Comparison of ENCODE assay signal across 22 cellular contexts in the genomic region with DNA sequence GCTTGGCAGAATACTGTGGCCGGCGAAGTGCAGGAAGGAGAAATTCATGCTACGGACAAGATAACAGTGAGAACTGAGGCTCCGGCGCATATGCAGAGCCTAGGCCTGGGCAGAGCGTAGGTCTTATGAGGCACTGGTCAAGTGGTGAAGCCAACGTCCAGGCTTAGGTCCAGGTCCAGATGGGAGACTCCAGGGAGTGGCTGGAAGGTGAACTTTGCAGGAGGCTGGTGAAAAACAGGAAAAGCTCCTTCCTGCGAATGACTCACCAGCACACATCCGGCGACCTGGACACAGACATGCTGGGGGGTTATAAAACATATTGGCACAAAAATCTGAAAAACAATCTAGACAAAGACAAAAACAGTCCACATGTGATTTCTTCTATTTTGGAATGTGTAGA. TPM values are rescaled to one million over a fixed set of nuclear protein-coding genes. Genes with fewer than 3 reads are reported as not detected.
DNase-seq lines count a peak whose midpoint lies in the region; ATAC-seq, FAIRE-seq and TF ChIP-seq lines count a peak whose summit lies in the region.
"Had no signal": no experiment of that assay in that cellular context is flagged by ENCODE, and none has a peak within 500 bp of the region (broad histone marks: within the 10 kb centered on the region; RNA-seq: fewer than 3 reads in every experiment).

No MANE protein-coding gene starts in this region.

- H2AFZ ChIP-seq in K562 (ENCODE audit: low read depth, low read length): peak overlapping the region; percentile 35; the same call in 1 of the 2 replicates

- H3K36me3 Mint-ChIP-seq in T-helper 2 cell treated with Interferon-gamma antibody and Interleukin-4, amounts not matched to agents 5 μg/mL and 100 μg/mL, for 36 hours (ENCODE audit: low read depth): no peaks in the 10 kb centered on the region
- H3K36me3 Mint-ChIP-seq: CD4-positive, alpha-beta memory T cell; immature natural killer cell; T-cell had no signal

- no peak for TF ChIP-seq EP300 in K562 (IDR thresholded peaks at IDR 0.05; ENCODE audit: low read length)

- in situ Hi-C loops in K562 (cut with MboI): no loop called here

- H3K9me3 ChIP-seq in K562 (replicated peaks; ENCODE audit: control insufficient read depth, insufficient read depth, low read depth, low read length): no peaks in the 10 kb centered on the region
- H3K9me3 ChIP-seq: ovary had no signal

- H3K27me3 Mint-ChIP-seq in T-helper 2 cell treated with Interferon-gamma antibody and Interleukin-4, amounts not matched to agents 5 μg/mL and 100 μg/mL, for 36 hours (ENCODE audit: low read depth): peaks cover 7% of the 10 kb centered on the region

- no peaks in the 10 kb centered on the region for H3K36me3 ChIP-seq in K562 (ENCODE audit: control insufficient read depth, insufficient read depth, low read length)
- H3K36me3 ChIP-seq: brain microvascular endothelial cell, ovary had no signal

- no peaks in the 10 kb centered on the region for H3K4me1 Mint-ChIP-seq in T-helper 2 cell treated with Interferon-gamma antibody and Interleukin-4, amounts not matched to agents 5 μg/mL and 100 μg/mL, for 36 hours (ENCODE audit: low read depth)
- H3K4me1 Mint-ChIP-seq: CD4-positive, alpha-beta memory T cell; immature natural killer cell; T-cell had no signal

- H3K9me1 ChIP-seq in K562 (ENCODE audit: control insufficient read depth, insufficient read depth, low read length): no peaks in the 10 kb centered on the region

- no peak overlapping the region for H3K4me3 ChIP-seq in K562
- H3K4me3 ChIP-seq: ovary had no signal

- no peak overlapping the region for H3K4me2 ChIP-seq in K562 (ENCODE audit: insufficient read depth, low read length)

- intact Hi-C loops in left cardiac atrium (cut with DNase I): no loop called here
- intact Hi-C loops in Right ventricle myocardium inferior (cut with DNase I): no loop called here
- intact Hi-C loops in K562 (cut with micrococcal nuclease): no loop called here

- no peaks in the 10 kb centered on the region for H3K27me3 ChIP-seq in K562 (ENCODE audit: control insufficient read depth in 2 of 2, insufficient read depth in 2 of 2, low read length in 2 of 2)
- H3K27me3 ChIP-seq: brain microvascular endothelial cell, ovary had no signal

- no peak overlapping the region for H3K9ac ChIP-seq in K562 (ENCODE audit: insufficient read depth in 1 of 2, low read depth in 2 of 2, low read length in 2 of 2)

- POLR2A ChIA-PET in K562 (lab: Yijun Ruan, JAX): no interaction called here

- no peak for TF ChIP-seq POLR2A in K562 (conservative IDR thresholded peaks at IDR 0.05)

- CTCF ChIA-PET in K562 (lab: Yijun Ruan, JAX; ENCODE audit: low intra/inter-chr PET ratio): no interaction called here

- no peaks in the 10 kb centered on the region for H3K9me3 Mint-ChIP-seq in T-helper 2 cell treated with Interferon-gamma antibody and Interleukin-4, amounts not matched to agents 5 μg/mL and 100 μg/mL, for 36 hours
- H3K9me3 Mint-ChIP-seq: immature natural killer cell had no signal

- TF ChIP-seq RAD21 in K562 (CRISPR knock-in tag; conservative IDR thresholded peaks at IDR 0.05 in 1 of 2, IDR thresholded peaks at IDR 0.05 in 1 of 2): no peak

- H3K79me2 ChIP-seq in K562 (ENCODE audit: control insufficient read depth, insufficient read depth, low read length): no peaks in the 10 kb centered on the region

- TF ChIP-seq CTCF in K562 (IDR thresholded peaks at IDR 0.05 in 2 of 3, conservative IDR thresholded peaks at IDR 0.05 in 1 of 3; ENCODE audit: insufficient read depth in 2 of 3, low read depth in 1 of 3, low read length in 3 of 3): no peak
- no peak for TF ChIP-seq CTCF in GM20000 (IDR thresholded peaks at IDR 0.05; ENCODE audit: extremely low read depth, missing control alignments)

- H3K27ac ChIP-seq in K562 (ENCODE audit: extremely low read depth, low read depth, low read length) (no peak overlapping the region; the same call in 2 of the 3 replicates), substantia nigra (ENCODE audit: low read depth, low read length, poor library complexity, severe bottlenecking) (no peak overlapping the region)
- H3K27ac ChIP-seq: brain microvascular endothelial cell, ovary had no signal

- H3K4me3 Mint-ChIP-seq in T-helper 2 cell treated with Interferon-gamma antibody and Interleukin-4, amounts not matched to agents 5 μg/mL and 100 μg/mL, for 36 hours: no peak overlapping the region
- H3K4me3 Mint-ChIP-seq: CD4-positive, alpha-beta memory T cell; immature natural killer cell; T-cell had no signal

- 34% methylated on average over 8 of the region's 10 CpGs for WGBS in K562 (ENCODE audit: insufficient coverage, low coverage, missing lambda C conversion rate)

- ATAC-seq in left cardiac atrium (peak in 1 of 2 donors; percentile 38), Right ventricle myocardium inferior (no peak), K562 (no peak; the same call in 2 of the 3 replicates)
- ATAC-seq: T-cell had no signal

- BruUV-seq in K562 (replicated peaks; lab: Mats Ljungman, UMichigan): no TSS peak

- H3K4me1 ChIP-seq in K562 (replicated peaks in 1 of 2; ENCODE audit: control insufficient read depth in 2 of 2, insufficient read depth in 2 of 2, low read length in 2 of 2): peaks cover 0 to 4% of the 10 kb centered on the region in 2 experiments; a peak in 1 of 5 replicates

- no peak overlapping the region for H3K27ac Mint-ChIP-seq in T-helper 2 cell treated with Interferon-gamma antibody and Interleukin-4, amounts not matched to agents 5 μg/mL and 100 μg/mL, for 36 hours
- H3K27ac Mint-ChIP-seq: CD4-positive, alpha-beta memory T cell; immature natural killer cell; T-cell had no signal

- DNase-seq in left cardiac atrium (peak; percentile 27), Right ventricle myocardium inferior (ENCODE audit: missing footprints) (no peak), K562 (ENCODE audit: extremely low read depth in 1 of 4, low spot score in 3 of 4) (no peak), kidney tubule cell (ENCODE audit: low spot score) (peak; percentile 37), globus pallidus (ENCODE audit: low spot score) (no peak), substantia nigra (lab: John Stamatoyannopoulos, UW) (no peak), GM20000 (ENCODE audit: low spot score) (no peak)
- DNase-seq in T-helper 2 cell treated with Interferon-gamma antibody and Interleukin-4, amounts not matched to agents 5 μg/mL and 100 μg/mL, for 36 hours (ENCODE audit: low spot score): no peak
- DNase-seq: activated CD4-positive, CD25-positive, alpha-beta regulatory T cell treated with anti-CD3 and anti-CD28 coated beads, Interleukin-2, amount 50 U/mL, for 72 hours; activated naive CD4-positive, alpha-beta T cell treated with anti-CD3 and anti-CD28 coated beads, Interleukin-2, amount 50 U/mL, for 16 hours; brain microvascular endothelial cell; CD4-positive, alpha-beta memory T cell; effector CD8-positive, alpha-beta T cell; immature natural killer cell; MM.1S; NCI-H2029 treated with DMSO at 0.1 percent for 48 hours; NCI-H748 treated with DMSO at 0.1 percent for 48 hours; T-cell had no signal

- FAIRE-seq in K562 (lab: Jason Lieb, UNC): no peak
- FAIRE-seq: frontal cortex, G401.6, RCC 7860 had no signal

- H4K20me1 ChIP-seq in K562 (replicated peaks; ENCODE audit: control insufficient read depth, insufficient read depth, low read length): no peaks in the 10 kb centered on the region

TF ChIP-seq in K562, 482 proteins besides CTCF, POLR2A, EP300 and RAD21 (continues in another document):
- TF ChIP-seq ZNF175 (CRISPR knock-in tag; IDR thresholded peaks at IDR 0.05; ENCODE audit: low read depth) (0 out of 2 replicates have a peak, but pooled peaks have one; percentile 44), JUND (IDR thresholded peaks at IDR 0.05; ENCODE audit: borderline replicate concordance, low read depth, low read length) (peak; percentile 48; the same call in 1 of the 2 replicates), JUND (tag; IDR thresholded peaks at IDR 0.05; ENCODE audit: borderline replicate concordance, low read depth, low read length) (peak; percentile 20; the same call in 1 of the 3 replicates), YY1 (IDR thresholded peaks at IDR 0.05; ENCODE audit: borderline replicate concordance in 1 of 3, control insufficient read depth in 1 of 3, extremely low read depth in 1 of 3, insufficient read depth in 3 of 3, insufficient read length in 1 of 3, insufficient replicate concordance in 2 of 3, low read depth in 1 of 3, low read length in 2 of 3) (no peak), RBM17 (IDR thresholded peaks at IDR 0.05; ENCODE audit: borderline replicate concordance, low read depth, low read length) (no peak), DACH1 (IDR thresholded peaks at IDR 0.05; ENCODE audit: partially characterized antibody) (no peak), CBFA2T2 (conservative IDR thresholded peaks at IDR 0.05) (no peak)
- TF ChIP-seq, protein P1, sequence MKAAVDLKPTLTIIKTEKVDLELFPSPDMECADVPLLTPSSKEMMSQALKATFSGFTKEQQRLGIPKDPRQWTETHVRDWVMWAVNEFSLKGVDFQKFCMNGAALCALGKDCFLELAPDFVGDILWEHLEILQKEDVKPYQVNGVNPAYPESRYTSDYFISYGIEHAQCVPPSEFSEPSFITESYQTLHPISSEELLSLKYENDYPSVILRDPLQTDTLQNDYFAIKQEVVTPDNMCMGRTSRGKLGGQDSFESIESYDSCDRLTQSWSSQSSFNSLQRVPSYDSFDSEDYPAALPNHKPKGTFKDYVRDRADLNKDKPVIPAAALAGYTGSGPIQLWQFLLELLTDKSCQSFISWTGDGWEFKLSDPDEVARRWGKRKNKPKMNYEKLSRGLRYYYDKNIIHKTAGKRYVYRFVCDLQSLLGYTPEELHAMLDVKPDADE (conservative IDR thresholded peaks at IDR 0.05; ENCODE audit: control insufficient read depth, low read depth, low read length): no peak

RNA-seq across cellular contexts. Expression of gene C6orf141, which starts 15.4 kb away (rescaled TPM):
- total RNA-seq in left cardiac atrium: 1 to 10 TPM in 1 of 2 donors, under 1 TPM in 1; 0.35 to 1.1 TPM
- total RNA-seq in Right ventricle myocardium inferior: not detected
- not detected in 2 replicates for total RNA-seq in K562 (2011; cell fraction: chromatin; rRNA removed; ENCODE audit: low replicate concordance)
- total RNA-seq in K562 (2011; cell fraction: nucleolus; rRNA removed): not detected in 2 replicates
- total RNA-seq in K562 (2011; cell fraction: nucleoplasm; rRNA removed): not detected in 2 replicates
- not detected in 2 replicates for total RNA-seq in K562 (2014; rRNA removed)
- total RNA-seq in K562 (2014; rRNA removed; fragmentation: Illumina TruSeq; extraction: Trizol): not detected in 2 replicates
- not detected in 2 replicates for total RNA-seq in K562 (2015; rRNA removed; fragmentation: Illumina TruSeq; extraction: Trizol)
- not detected in 2 replicates for total RNA-seq in K562 (2021)
- polyA plus RNA-seq in K562 (2011; rRNA removed): not detected in 2 replicates
- not detected in 2 replicates for polyA plus RNA-seq in K562 (2011; cell fraction: cytosol; rRNA removed)
- not detected in 2 replicates for polyA plus RNA-seq in K562 (2011; cell fraction: nucleus; rRNA removed)
- not detected in 2 replicates for polyA plus RNA-seq in K562 (2012)
- polyA plus RNA-seq in K562 (2014; fragmentation: Illumina TruSeq; extraction: Trizol): not detected in 2 replicates
- not detected for polyA plus RNA-seq in K562 (2014; fragmentation: Nextera tagmentation; extraction: Ambion mirVana)
- polyA plus RNA-seq in K562 (2014; rRNA removed): not detected in 2 replicates
- polyA minus RNA-seq in K562 (2011; rRNA and poly(A)+ RNA removed): not detected in 2 replicates
- polyA minus RNA-seq in K562 (2011; cell fraction: cytosol; rRNA and poly(A)+ RNA removed): not detected in 2 replicates
- not detected in 2 replicates for polyA minus RNA-seq in K562 (2011; cell fraction: nucleus; rRNA and poly(A)+ RNA removed)
- total RNA-seq: CD4-positive, alpha-beta memory T cell; T-cell had no signal
- polyA plus RNA-seq: CD4-positive, alpha-beta memory T cell; immature natural killer cell had no signal

Comparison
In these comparisons a context has a peak if more than half of its experiments do, and no peak if none do; other contexts are left out.
1. DNase-seq: peak in left cardiac atrium (single experiment) and kidney tubule cell (single experiment); none in Right ventricle myocardium inferior (single experiment), K562 (0 of 4), globus pallidus (single experiment), substantia nigra (0 of 49), T-helper 2 cell treated with Interferon-gamma antibody and Interleukin-4, amounts not matched to agents 5 μg/mL and 100 μg/mL, for 36 hours (single experiment) and GM20000 (single experiment).